ENCODE assay signal across 8 cellular contexts in the genomic region with DNA sequence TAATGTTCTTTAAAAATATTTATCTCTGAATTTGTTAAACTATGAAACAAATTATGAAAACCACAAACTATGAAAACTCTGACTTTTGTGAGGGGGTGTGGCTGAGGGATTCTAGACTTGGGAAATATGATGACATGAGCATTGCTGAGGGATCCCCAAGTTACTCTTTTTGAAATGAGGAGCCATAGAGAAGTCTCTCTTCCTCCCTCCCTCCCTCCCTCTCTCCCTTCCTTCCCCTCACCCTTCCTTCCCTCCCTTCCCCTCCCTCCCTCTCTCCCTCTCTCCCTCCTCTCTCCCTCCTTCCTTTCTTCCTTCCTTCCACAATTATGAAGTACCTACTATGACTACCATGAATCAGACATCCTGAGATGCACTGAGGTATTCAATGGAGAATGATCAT.
"Had no signal": no experiment of that assay in that cellular context is flagged by ENCODE, and none has a peak within 500 bp of the region (broad histone marks: within the 10 kb centered on the region; RNA-seq: fewer than 3 reads in every experiment).

No MANE protein-coding gene starts in this region.

- DNase-seq: GDM1, GF-D8 had no signal

- ATAC-seq: GM12878 had no signal

- FAIRE-seq: G401.6, GM12878, GM12891, GM12892, GM18507, GM19239 had no signal

- H3K4me3 ChIP-seq: GM12878 had no signal
